Comparison of ENCODE assay signal across 17 cellular contexts in the genomic region with DNA sequence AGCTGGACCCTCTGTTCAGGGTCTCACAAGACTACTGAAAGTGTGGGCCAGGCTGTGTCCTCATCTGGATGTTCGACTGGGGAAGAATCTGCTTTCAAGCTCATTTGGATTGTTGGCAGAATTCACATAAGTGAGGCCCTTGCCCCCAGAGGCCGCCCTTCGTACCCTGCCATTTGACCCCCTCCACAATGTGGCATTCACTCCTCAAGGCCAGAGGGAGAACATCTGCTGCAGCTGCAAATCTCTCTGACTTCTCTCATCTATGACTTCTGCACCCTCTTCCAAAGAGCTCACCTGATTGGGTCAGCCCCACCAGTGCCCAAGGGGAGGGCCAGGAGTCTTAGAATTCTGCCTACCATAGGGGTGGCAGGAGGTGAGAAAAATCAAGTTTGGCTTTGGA. TPM values are rescaled to one million over a fixed set of nuclear protein-coding genes. Genes with fewer than 3 reads are reported as not detected.
DNase-seq lines count a peak whose midpoint lies in the region; ATAC-seq and TF ChIP-seq lines count a peak whose summit lies in the region.
"Had no signal": no experiment of that assay in that cellular context is flagged by ENCODE, and none has a peak within 500 bp of the region (broad histone marks: within the 10 kb centered on the region; RNA-seq: fewer than 3 reads in every experiment).

No MANE protein-coding gene starts in this region.

- H3K4me3 Mint-ChIP-seq in activated naive CD4-positive, alpha-beta T cell treated with anti-CD3 and anti-CD28 coated beads, Interleukin-2, amount 10 ng/mL, durations not matched to agents 7 days and 5 days, result no peak overlapping the region
- no peak overlapping the region for H3K4me3 Mint-ChIP-seq in T-helper 17 cell
- no peak overlapping the region for H3K4me3 Mint-ChIP-seq in stimulated activated naive B cell treated with anti-CD40 and anti-IgM and Interleukin-4, amounts not matched to agents 10 μg/mL and 1 μg/mL and 100 μg/mL, for 72 hours
- H3K4me3 Mint-ChIP-seq in activated naive CD8-positive, alpha-beta T cell treated with anti-CD3 and anti-CD28 coated beads, Interleukin-2, amount 50 U/mL, for 24 hours, result no peak overlapping the region
- H3K4me3 Mint-ChIP-seq: CD4-positive, CD25-positive, alpha-beta regulatory T cell; GM23338 had no signal

- DNase-seq in activated naive CD4-positive, alpha-beta T cell treated with anti-CD3 and anti-CD28 coated beads, Interleukin-2, amount 10 ng/mL, durations not matched to agents 7 days and 5 days, result peak; percentile 11
- DNase-seq in activated naive CD4-positive, alpha-beta T cell (lab: John Stamatoyannopoulos, UW), result no peak
- DNase-seq in T-helper 17 cell (no peak), T1000 (lab: John Stamatoyannopoulos, UW) (no peak), upper lobe of left lung (no peak)
- no peak for DNase-seq in stimulated activated naive B cell treated with anti-CD40 and anti-IgM and Interleukin-4, amounts not matched to agents 10 μg/mL and 1 μg/mL and 100 μg/mL, for 72 hours
- DNase-seq in activated naive CD8-positive, alpha-beta T cell treated with anti-CD3 and anti-CD28 coated beads, Interleukin-2, amount 50 U/mL, for 24 hours, result no peak
- DNase-seq: 8988T; C1 segment of cervical spinal cord; Caco-2; CD4-positive, CD25-positive, alpha-beta regulatory T cell; HCEC 1CT; IMR-90 had no signal

- no peak for TF ChIP-seq CTCF in upper lobe of left lung (IDR thresholded peaks at IDR 0.05)

- no peak for ATAC-seq in T-helper 17 cell
- ATAC-seq in stimulated activated naive B cell treated with anti-CD40 and anti-IgM and Interleukin-4, amounts not matched to agents 10 μg/mL and 1 μg/mL and 100 μg/mL, for 72 hours (replicated peaks), result no peak
- ATAC-seq in upper lobe of left lung (ENCODE audit: low FRiP score in 2 of 2), result no peak
- no peak for ATAC-seq in activated naive CD8-positive, alpha-beta T cell treated with anti-CD3 and anti-CD28 coated beads, Interleukin-2, amount 50 U/mL, for 24 hours
- ATAC-seq: GM23338 had no signal

- CTCF ChIA-PET in activated naive CD4-positive, alpha-beta T cell treated with anti-CD3 and anti-CD28 coated beads, Interleukin-2, amount 10 ng/mL, durations not matched to agents 7 days and 5 days (lab: Charles Lee), result interaction anchor here (0.6 to 6.6 kb wide), 8 partner anchors 15 to 295 kb away, joined by 3 to 173 read pairs (median 4); no protein-coding TSS in a partner anchor

- no peaks in the 10 kb centered on the region for H3K36me3 ChIP-seq in upper lobe of left lung

- peaks cover 6% of the 10 kb centered on the region for H3K36me3 Mint-ChIP-seq in activated naive CD4-positive, alpha-beta T cell treated with anti-CD3 and anti-CD28 coated beads, Interleukin-2, amount 10 ng/mL, durations not matched to agents 7 days and 5 days
- H3K36me3 Mint-ChIP-seq in T-helper 17 cell (ENCODE audit: low read depth), result peaks cover 3% of the 10 kb centered on the region
- H3K36me3 Mint-ChIP-seq in stimulated activated naive B cell treated with anti-CD40 and anti-IgM and Interleukin-4, amounts not matched to agents 10 μg/mL and 1 μg/mL and 100 μg/mL, for 72 hours, result peaks cover under 1 to 10% of the 10 kb centered on the region in 2 donors
- H3K36me3 Mint-ChIP-seq in activated naive CD8-positive, alpha-beta T cell treated with anti-CD3 and anti-CD28 coated beads, Interleukin-2, amount 50 U/mL, for 24 hours (ENCODE audit: low read depth), result no peaks in the 10 kb centered on the region
- H3K36me3 Mint-ChIP-seq: CD4-positive, CD25-positive, alpha-beta regulatory T cell had no signal

- no peak overlapping the region for H3K4me3 ChIP-seq in upper lobe of left lung
- H3K4me3 ChIP-seq: GM23338 had no signal

- no peaks in the 10 kb centered on the region for H3K9me3 ChIP-seq in T-helper 17 cell (ENCODE audit: control insufficient read depth, low read length, poor library complexity, severe bottlenecking)
- H3K9me3 ChIP-seq in upper lobe of left lung, result no peaks in the 10 kb centered on the region
- H3K9me3 ChIP-seq: Caco-2 had no signal

- peaks cover 19% of the 10 kb centered on the region for H3K4me1 Mint-ChIP-seq in activated naive CD4-positive, alpha-beta T cell treated with anti-CD3 and anti-CD28 coated beads, Interleukin-2, amount 10 ng/mL, durations not matched to agents 7 days and 5 days
- peaks cover 12% of the 10 kb centered on the region for H3K4me1 Mint-ChIP-seq in T-helper 17 cell
- H3K4me1 Mint-ChIP-seq in stimulated activated naive B cell treated with anti-CD40 and anti-IgM and Interleukin-4, amounts not matched to agents 10 μg/mL and 1 μg/mL and 100 μg/mL, for 72 hours, result peaks cover 10 to 11% of the 10 kb centered on the region in 2 donors
- peaks cover 13% of the 10 kb centered on the region for H3K4me1 Mint-ChIP-seq in activated naive CD8-positive, alpha-beta T cell treated with anti-CD3 and anti-CD28 coated beads, Interleukin-2, amount 50 U/mL, for 24 hours

- peaks cover 6 to 17% (median 6%) of the 10 kb centered on the region in 4 donors for H3K4me1 ChIP-seq in upper lobe of left lung
- H3K4me1 ChIP-seq: Caco-2 had no signal

- H3K27ac Mint-ChIP-seq in activated naive CD4-positive, alpha-beta T cell treated with anti-CD3 and anti-CD28 coated beads, Interleukin-2, amount 10 ng/mL, durations not matched to agents 7 days and 5 days, result no peak overlapping the region
- peak overlapping the region; percentile 56 for H3K27ac Mint-ChIP-seq in T-helper 17 cell
- peak overlapping the region; percentile 65 for H3K27ac Mint-ChIP-seq in stimulated activated naive B cell treated with anti-CD40 and anti-IgM and Interleukin-4, amounts not matched to agents 10 μg/mL and 1 μg/mL and 100 μg/mL, for 72 hours
- H3K27ac Mint-ChIP-seq in activated naive CD8-positive, alpha-beta T cell treated with anti-CD3 and anti-CD28 coated beads, Interleukin-2, amount 50 U/mL, for 24 hours, result no peak overlapping the region
- H3K27ac Mint-ChIP-seq: GM23338 had no signal

- TF ChIP-seq POLR2A in upper lobe of left lung (IDR thresholded peaks at IDR 0.05), result no peak

- H3K9me3 Mint-ChIP-seq in activated naive CD4-positive, alpha-beta T cell treated with anti-CD3 and anti-CD28 coated beads, Interleukin-2, amount 10 ng/mL, durations not matched to agents 7 days and 5 days, result no peaks in the 10 kb centered on the region
- H3K9me3 Mint-ChIP-seq in stimulated activated naive B cell treated with anti-CD40 and anti-IgM and Interleukin-4, amounts not matched to agents 10 μg/mL and 1 μg/mL and 100 μg/mL, for 72 hours, result no peaks in the 10 kb centered on the region
- no peaks in the 10 kb centered on the region for H3K9me3 Mint-ChIP-seq in activated naive CD8-positive, alpha-beta T cell treated with anti-CD3 and anti-CD28 coated beads, Interleukin-2, amount 50 U/mL, for 24 hours

- peaks cover 36% of the 10 kb centered on the region for H3K27me3 Mint-ChIP-seq in activated naive CD4-positive, alpha-beta T cell treated with anti-CD3 and anti-CD28 coated beads, Interleukin-2, amount 10 ng/mL, durations not matched to agents 7 days and 5 days
- no peaks in the 10 kb centered on the region for H3K27me3 Mint-ChIP-seq in T-helper 17 cell
- no peaks in the 10 kb centered on the region for H3K27me3 Mint-ChIP-seq in stimulated activated naive B cell treated with anti-CD40 and anti-IgM and Interleukin-4, amounts not matched to agents 10 μg/mL and 1 μg/mL and 100 μg/mL, for 72 hours
- peaks cover 2% of the 10 kb centered on the region for H3K27me3 Mint-ChIP-seq in activated naive CD8-positive, alpha-beta T cell treated with anti-CD3 and anti-CD28 coated beads, Interleukin-2, amount 50 U/mL, for 24 hours

- 89 to 96% methylated on average over 3 of the region's 3 CpGs for WGBS in upper lobe of left lung, 2 donors

- no peak for TF ChIP-seq EP300 in upper lobe of left lung (IDR thresholded peaks at IDR 0.05)

- no peaks in the 10 kb centered on the region for H3K27me3 ChIP-seq in upper lobe of left lung

- no peak overlapping the region for H3K27ac ChIP-seq in upper lobe of left lung
- H3K27ac ChIP-seq: HL-60 had no signal

RNA-seq across cellular contexts. Expression of gene CNDP2, which starts 3.9 kb away (rescaled TPM):
- 100 to 1,000 TPM in 1 of 2 donors, 10 to 100 TPM in 1; 99.6 to 105 TPM for total RNA-seq in T-helper 17 cell
- total RNA-seq in upper lobe of left lung, result 100 to 1,000 TPM; 147 to 279 (median 196) TPM

RNA-seq across cellular contexts. Expression of gene DIPK1C, which starts 35.2 kb away (rescaled TPM):
- total RNA-seq in T-helper 17 cell (not detected), upper lobe of left lung (under 1 TPM in 2 of 6 donors, not detected in 4; 0.13 to 0.89 TPM)
- total RNA-seq: A673; Caco-2; CD4-positive, CD25-positive, alpha-beta regulatory T cell; HT1080; IMR-90 had no signal

RNA-seq across cellular contexts. Expression of gene CNDP1, which starts 42.0 kb away (rescaled TPM):
- total RNA-seq in T-helper 17 cell (under 1 TPM; 0.20 to 0.23 TPM), upper lobe of left lung (not detected)
- total RNA-seq: A673, HT1080, IMR-90 had no signal

Comparison
In these comparisons a context has a peak if more than half of its experiments do, and no peak if none do; other contexts are left out.
1. H3K27ac Mint-ChIP-seq: peak in T-helper 17 cell (single experiment) and stimulated activated naive B cell treated with anti-CD40 and anti-IgM and Interleukin-4, amounts not matched to agents 10 μg/mL and 1 μg/mL and 100 μg/mL, for 72 hours (single experiment); none in activated naive CD4-positive, alpha-beta T cell treated with anti-CD3 and anti-CD28 coated beads, Interleukin-2, amount 10 ng/mL, durations not matched to agents 7 days and 5 days (single experiment) and activated naive CD8-positive, alpha-beta T cell treated with anti-CD3 and anti-CD28 coated beads, Interleukin-2, amount 50 U/mL, for 24 hours (single experiment).